In the genomic region with DNA sequence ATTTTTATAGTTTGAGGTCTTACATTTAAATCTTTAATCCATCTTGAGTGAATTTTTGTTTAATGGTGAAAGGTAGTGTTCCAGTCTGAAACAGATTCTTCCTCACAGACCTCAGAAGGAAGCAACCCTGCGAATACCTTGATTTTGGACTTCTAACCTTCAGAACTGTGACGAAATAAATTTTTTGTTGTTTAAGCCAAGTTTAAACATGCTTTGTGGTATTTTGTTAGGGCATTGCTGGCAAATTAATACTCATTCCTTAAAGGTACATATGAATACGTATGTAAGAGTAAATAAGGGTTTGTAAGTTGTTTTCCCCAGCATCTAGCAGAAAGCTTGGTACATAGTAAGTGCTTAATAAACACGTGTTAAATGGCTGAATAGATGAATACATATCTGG, we compare ENCODE assay signal across 24 cellular contexts.
A peak's percentile ranks its signal among the peaks of the same experiment; 100 is the strongest.
DNase-seq lines count a peak whose midpoint lies in the region; ATAC-seq, FAIRE-seq and TF ChIP-seq lines count a peak whose summit lies in the region.
"Had no signal": no experiment of that assay in that cellular context is flagged by ENCODE, and none has a peak within 500 bp of the region (broad histone marks: within the 10 kb centered on the region; RNA-seq: fewer than 3 reads in every experiment).

No MANE protein-coding gene starts in this region.

- dilution Hi-C loops in mammary epithelial cell (cut with HindIII; ENCODE audit: low sequenced_read_pairs), result loop anchor here (5.0 kb wide), 1 partner anchor 82 kb away; no protein-coding TSS in a partner anchor

- intact Hi-C loops in mammary epithelial cell (cut with micrococcal nuclease), result no loop called here
- intact Hi-C loops in MCF 10A (cut with micrococcal nuclease), result no loop called here
- intact Hi-C loops in HepG2 (cut with micrococcal nuclease; ENCODE audit: unreplicated experiment), result no loop called here

- H3K27ac ChIP-seq in mammary epithelial cell (ENCODE audit: insufficient read depth, low read depth, low read length) (no peak overlapping the region), astrocyte (ENCODE audit: low read depth, low read length) (no peak overlapping the region), foreskin keratinocyte (no peak overlapping the region), HepG2 (ENCODE audit: extremely low read length, insufficient read depth, low read length) (no peak overlapping the region), osteoblast (ENCODE audit: low read depth, low read length) (no peak overlapping the region)
- H3K27ac ChIP-seq: 22Rv1, BLaER1, C4-2B, GM23248 had no signal

- no peak for TF ChIP-seq RAD21 in HepG2 (CRISPR knock-in tag; IDR thresholded peaks at IDR 0.05)

- no peak for TF ChIP-seq CTCF in mammary epithelial cell (conservative IDR thresholded peaks at IDR 0.05 in 1 of 2, IDR thresholded peaks at IDR 0.05 in 1 of 2; ENCODE audit: extremely low read depth in 1 of 2, insufficient read depth in 1 of 2, low read depth in 1 of 2, low read length in 2 of 2)
- TF ChIP-seq CTCF in MCF 10A (IDR thresholded peaks at IDR 0.05; ENCODE audit: unreplicated experiment), result no peak
- no peak for TF ChIP-seq CTCF in astrocyte (IDR thresholded peaks at IDR 0.05; ENCODE audit: insufficient read depth, low read depth, low read length)
- no peak for TF ChIP-seq CTCF in foreskin keratinocyte (conservative IDR thresholded peaks at IDR 0.05)
- TF ChIP-seq CTCF in HepG2 (CRISPR knock-in tag; IDR thresholded peaks at IDR 0.05), result no peak
- TF ChIP-seq CTCF in osteoblast (IDR thresholded peaks at IDR 0.05; ENCODE audit: extremely low read depth, low read depth, low read length), result no peak

- POLR2A ChIA-PET in MCF 10A (lab: Yijun Ruan, JAX), result no interaction called here
- POLR2A ChIA-PET in HepG2 (lab: Yijun Ruan, JAX), result no interaction called here

- H2AFZ ChIP-seq in mammary epithelial cell (ENCODE audit: low read depth, low read length) (peak overlapping the region; percentile 4), astrocyte (ENCODE audit: low read depth, low read length) (no peak overlapping the region), HepG2 (ENCODE audit: low read length) (no peak overlapping the region), osteoblast (ENCODE audit: low read length) (no peak overlapping the region)
- H2AFZ ChIP-seq: GM23248 had no signal

- H3K4me1 Mint-ChIP-seq in MCF 10A (ENCODE audit: insufficient read depth, unreplicated experiment), result peaks cover 9% of the 10 kb centered on the region
- peaks cover 13% of the 10 kb centered on the region for H3K4me1 Mint-ChIP-seq in astrocyte (ENCODE audit: low read depth, unreplicated experiment)
- H3K4me1 Mint-ChIP-seq: B cell; CD4-positive, CD25-positive, alpha-beta regulatory T cell had no signal

- no peak for ATAC-seq in foreskin keratinocyte
- ATAC-seq in HepG2, result no peak
- ATAC-seq: CD8-positive, alpha-beta T cell had no signal

- peak; percentile 44 for DNase-seq in mammary epithelial cell
- DNase-seq in MCF 10A (ENCODE audit: unreplicated experiment), result no peak
- DNase-seq in astrocyte (ENCODE audit: low read depth), result no peak
- DNase-seq in foreskin keratinocyte, result peak; percentile 36 to 60
- DNase-seq in HepG2 (ENCODE audit: low spot score), result no peak
- no peak for DNase-seq in osteoblast (ENCODE audit: insufficient read length, low spot score, missing footprints)
- DNase-seq: Caco-2; CD4-positive, CD25-positive, alpha-beta regulatory T cell; CD8-positive, alpha-beta T cell; DMS 273 treated with DMSO at 0.1 percent for 48 hours; DMS79; GDM1; GM23248; H7; HCEC 1CT had no signal

- H3K9me3 ChIP-seq in mammary epithelial cell (replicated peaks; ENCODE audit: insufficient read depth, low read length), result no peaks in the 10 kb centered on the region
- H3K9me3 ChIP-seq in astrocyte (ENCODE audit: insufficient read depth, low read depth, low read length), result no peaks in the 10 kb centered on the region
- H3K9me3 ChIP-seq in HepG2 (ENCODE audit: low read length), result no peaks in the 10 kb centered on the region
- no peaks in the 10 kb centered on the region for H3K9me3 ChIP-seq in osteoblast (ENCODE audit: low read depth, low read length)
- H3K9me3 ChIP-seq: BLaER1, Caco-2 had no signal

- no TSS peak for BruUV-seq in mammary epithelial cell (replicated peaks; lab: Mats Ljungman, UMichigan)
- no TSS peak for BruUV-seq in MCF 10A (replicated peaks; lab: Mats Ljungman, UMichigan)
- BruUV-seq in HepG2 (replicated peaks; lab: Mats Ljungman, UMichigan), result no TSS peak

- peaks cover 17% of the 10 kb centered on the region for H3K4me1 ChIP-seq in mammary epithelial cell (ENCODE audit: insufficient read depth, low read length)
- peaks cover 8% of the 10 kb centered on the region for H3K4me1 ChIP-seq in astrocyte (ENCODE audit: insufficient read depth, low read length)
- peaks cover 9% of the 10 kb centered on the region for H3K4me1 ChIP-seq in foreskin keratinocyte
- H3K4me1 ChIP-seq in HepG2 (ENCODE audit: insufficient read depth, low read length), result peaks cover 21% of the 10 kb centered on the region
- H3K4me1 ChIP-seq in osteoblast (ENCODE audit: insufficient read depth, low read length), result no peaks in the 10 kb centered on the region

- H3K79me2 ChIP-seq in mammary epithelial cell (ENCODE audit: insufficient read depth, low read length) (no peaks in the 10 kb centered on the region), astrocyte (ENCODE audit: insufficient read depth, low read length) (no peaks in the 10 kb centered on the region), HepG2 (ENCODE audit: insufficient read depth, low read length) (no peaks in the 10 kb centered on the region), osteoblast (ENCODE audit: insufficient read depth, low read length) (no peaks in the 10 kb centered on the region)

- no peaks in the 10 kb centered on the region for H3K27me3 Mint-ChIP-seq in MCF 10A (ENCODE audit: insufficient read depth, unreplicated experiment)
- no peaks in the 10 kb centered on the region for H3K27me3 Mint-ChIP-seq in astrocyte (ENCODE audit: low read depth, unreplicated experiment)

- H3K9me3 Mint-ChIP-seq in MCF 10A (ENCODE audit: unreplicated experiment), result no peaks in the 10 kb centered on the region
- H3K9me3 Mint-ChIP-seq in astrocyte (ENCODE audit: unreplicated experiment), result peaks cover 3% of the 10 kb centered on the region
- H3K9me3 Mint-ChIP-seq: CD8-positive, alpha-beta T cell had no signal

- no peaks in the 10 kb centered on the region for H4K20me1 ChIP-seq in mammary epithelial cell (ENCODE audit: insufficient read depth, low read length)
- H4K20me1 ChIP-seq in astrocyte (ENCODE audit: insufficient read depth, low read length), result no peaks in the 10 kb centered on the region
- H4K20me1 ChIP-seq in HepG2 (ENCODE audit: insufficient read depth, low read length), result 0 out of 2 replicates have a peak, but pooled peaks cover 2% of the 10 kb centered on the region
- no peaks in the 10 kb centered on the region for H4K20me1 ChIP-seq in osteoblast (ENCODE audit: insufficient read depth, low read length)
- H4K20me1 ChIP-seq: BLaER1 had no signal

- H3K4me3 ChIP-seq in mammary epithelial cell (replicated peaks in 1 of 3; ENCODE audit: insufficient read depth in 1 of 3, low read depth in 2 of 3, low read length in 3 of 3) (no peak overlapping the region), astrocyte (ENCODE audit: insufficient read depth, low read depth, low read length) (no peak overlapping the region), HepG2 (replicated peaks in 1 of 3; ENCODE audit: insufficient read depth in 1 of 3, low read depth in 2 of 3, low read length in 3 of 3) (no peak overlapping the region), osteoblast (ENCODE audit: insufficient read depth, low read length) (no peak overlapping the region)
- H3K4me3 ChIP-seq: BLaER1, GM23248 had no signal

- FAIRE-seq in astrocyte (lab: Jason Lieb, UNC), result peak; percentile 5
- FAIRE-seq in HepG2 (lab: Jason Lieb, UNC), result no peak
- FAIRE-seq: A204.1, GM12891, GM18507, GM19239, H1 had no signal

- no peak overlapping the region for H3K9ac ChIP-seq in mammary epithelial cell (ENCODE audit: insufficient read depth, low read length)
- no peak overlapping the region for H3K9ac ChIP-seq in astrocyte (ENCODE audit: low read length)
- H3K9ac ChIP-seq in HepG2 (ENCODE audit: insufficient read depth, low read depth, low read length), result no peak overlapping the region
- H3K9ac ChIP-seq: BLaER1, GM23248 had no signal

- H3K4me2 ChIP-seq in mammary epithelial cell (ENCODE audit: insufficient read depth, low read depth, low read length) (no peak overlapping the region), astrocyte (ENCODE audit: low read length) (no peak overlapping the region), HepG2 (ENCODE audit: low read depth, low read length) (no peak overlapping the region), osteoblast (ENCODE audit: insufficient read depth, low read length) (no peak overlapping the region)
- H3K4me2 ChIP-seq: BLaER1 had no signal

- H3K27me3 ChIP-seq in mammary epithelial cell (ENCODE audit: insufficient read depth, low read length), result no peaks in the 10 kb centered on the region
- no peaks in the 10 kb centered on the region for H3K27me3 ChIP-seq in astrocyte (ENCODE audit: insufficient read depth, low read length)
- no peaks in the 10 kb centered on the region for H3K27me3 ChIP-seq in foreskin keratinocyte
- H3K27me3 ChIP-seq in HepG2 (ENCODE audit: control insufficient read depth in 1 of 2, insufficient read depth in 2 of 2, low read length in 2 of 2), result peaks cover 4 to 26% of the 10 kb centered on the region in 2 experiments
- no peaks in the 10 kb centered on the region for H3K27me3 ChIP-seq in osteoblast (ENCODE audit: insufficient read depth, low read length)
- H3K27me3 ChIP-seq: BLaER1 had no signal

- 36% methylated on average over 4 of the region's 4 CpGs for WGBS in mammary epithelial cell (ENCODE audit: low coverage, missing lambda C conversion rate)
- WGBS in HepG2 (ENCODE audit: low lambda C conversion rate), result 5% methylated on average over 4 of the region's 4 CpGs

- H3K4me3 Mint-ChIP-seq in MCF 10A (ENCODE audit: unreplicated experiment) (no peak overlapping the region), astrocyte (ENCODE audit: unreplicated experiment) (no peak overlapping the region)
- H3K4me3 Mint-ChIP-seq: B cell; CD4-positive, CD25-positive, alpha-beta regulatory T cell; CD8-positive, alpha-beta T cell had no signal

- no peak overlapping the region for H3K27ac Mint-ChIP-seq in MCF 10A (ENCODE audit: low read depth, unreplicated experiment)
- no peak overlapping the region for H3K27ac Mint-ChIP-seq in astrocyte (ENCODE audit: unreplicated experiment)
- H3K27ac Mint-ChIP-seq: B cell; CD4-positive, CD25-positive, alpha-beta regulatory T cell; CD8-positive, alpha-beta T cell had no signal

- H3K36me3 Mint-ChIP-seq in MCF 10A (ENCODE audit: insufficient read depth, unreplicated experiment) (no peaks in the 10 kb centered on the region), astrocyte (ENCODE audit: low read depth, unreplicated experiment) (no peaks in the 10 kb centered on the region)
- H3K36me3 Mint-ChIP-seq: CD4-positive, CD25-positive, alpha-beta regulatory T cell; CD8-positive, alpha-beta T cell had no signal

- TF ChIP-seq EP300 in HepG2 (IDR thresholded peaks at IDR 0.05; ENCODE audit: low read depth in 2 of 2, low read length in 2 of 2) (no peak), HepG2 (CRISPR knock-in tag; IDR thresholded peaks at IDR 0.05; ENCODE audit: borderline replicate concordance) (no peak)

- in situ Hi-C loops in mammary epithelial cell (cut with MboI; ENCODE audit: low sequenced_read_pairs in 2 of 2) (no loop called here), HepG2 (cut with HindIII; ENCODE audit: extremely low pct_ligation_motif_present, low pct_unique_long_range_greater_than_20kb) (no loop called here)

- H3K36me3 ChIP-seq in mammary epithelial cell (ENCODE audit: insufficient read depth, low read length) (no peaks in the 10 kb centered on the region), astrocyte (ENCODE audit: insufficient read depth, low read length) (no peaks in the 10 kb centered on the region), HepG2 (replicated peaks in 1 of 2; ENCODE audit: control insufficient read depth in 1 of 2, insufficient read depth in 2 of 2, low read length in 2 of 2) (no peaks in the 10 kb centered on the region), osteoblast (ENCODE audit: insufficient read depth, low read length) (no peaks in the 10 kb centered on the region)
- H3K36me3 ChIP-seq: BLaER1 had no signal

- CTCF ChIA-PET in mammary epithelial cell (lab: Charles Lee; ENCODE audit: low non-redundant PET), result no interaction called here
- CTCF ChIA-PET in MCF 10A (lab: Yijun Ruan, JAX), result no interaction called here
- CTCF ChIA-PET in HepG2 (lab: Yijun Ruan, JAX; ENCODE audit: low intra/inter-chr PET ratio, low total read pairs), result no interaction called here

- TF ChIP-seq POLR2A in HepG2 (IDR thresholded peaks at IDR 0.05; ENCODE audit: insufficient read depth in 1 of 2, low read depth in 2 of 2, low read length in 2 of 2), result no peak

Comparison
In these comparisons a context has a peak if more than half of its experiments do, and no peak if none do; other contexts are left out.
1. DNase-seq: peak in mammary epithelial cell (single experiment) and foreskin keratinocyte (2 of 2); none in MCF 10A (single experiment), astrocyte (single experiment), HepG2 (single experiment) and osteoblast (single experiment).